13 cellular contexts compared by ENCODE assay signal in genomic region chr3:172536505-172536904, GRCh38. TPM values are rescaled to one million over a fixed set of nuclear protein-coding genes. Genes with fewer than 3 reads are reported as not detected.
DNase-seq lines count a peak whose midpoint lies in the region; ATAC-seq, FAIRE-seq and TF ChIP-seq lines count a peak whose summit lies in the region.
"Had no signal": no experiment of that assay in that cellular context is flagged by ENCODE, and none has a peak within 500 bp of the region (broad histone marks: within the 10 kb centered on the region; RNA-seq: fewer than 3 reads in every experiment).

No MANE protein-coding gene starts in this region.

- ATAC-seq in upper lobe of right lung (peak; percentile 87), HG02642 (IDR thresholded peaks at IDR 0.05; ENCODE audit: poor library complexity, unreplicated experiment) (no peak)

- H3K27me3 ChIP-seq in keratinocyte (ENCODE audit: control insufficient read depth, extremely low read depth, insufficient read depth, low read length) (no peaks in the 10 kb centered on the region), upper lobe of right lung (no peaks in the 10 kb centered on the region)

- no peaks in the 10 kb centered on the region for H3K79me2 ChIP-seq in keratinocyte (ENCODE audit: control insufficient read depth, insufficient read depth, low read length)

- H3K4me3 ChIP-seq in keratinocyte (ENCODE audit: control insufficient read depth in 2 of 3, extremely low read depth in 1 of 3, insufficient read depth in 2 of 3, low read depth in 1 of 3, low read length in 3 of 3) = no peak overlapping the region
- no peak overlapping the region for H3K4me3 ChIP-seq in upper lobe of right lung
- no peak overlapping the region for H3K4me3 ChIP-seq in kidney (ENCODE audit: low read length in 2 of 2)

- H3K9ac ChIP-seq in keratinocyte (ENCODE audit: control insufficient read depth, extremely low read depth, insufficient read depth, low read length) (no peak overlapping the region), kidney (ENCODE audit: low read length in 2 of 2) (no peak overlapping the region)

- no peaks in the 10 kb centered on the region for H4K20me1 ChIP-seq in keratinocyte (ENCODE audit: control insufficient read depth, extremely low read depth, insufficient read depth, low read length)

- H3K4me3 Mint-ChIP-seq in activated naive CD4-positive, alpha-beta T cell treated with anti-CD3 and anti-CD28 coated beads, Interleukin-2, amount 50 U/mL, for 24 hours = peak overlapping the region; percentile 59
- no peak overlapping the region for H3K4me3 Mint-ChIP-seq in activated CD4-positive, alpha-beta memory T cell treated with anti-CD3 and anti-CD28 coated beads for 36 hours

- no peaks in the 10 kb centered on the region for H3K9me3 ChIP-seq in keratinocyte (ENCODE audit: control insufficient read depth, low read depth, low read length)
- no peaks in the 10 kb centered on the region for H3K9me3 ChIP-seq in upper lobe of right lung
- no peaks in the 10 kb centered on the region for H3K9me3 ChIP-seq in kidney (ENCODE audit: control insufficient read depth in 1 of 2, low read length in 2 of 2)

- peak overlapping the region; percentile 88 for H3K27ac Mint-ChIP-seq in activated naive CD4-positive, alpha-beta T cell treated with anti-CD3 and anti-CD28 coated beads, Interleukin-2, amount 50 U/mL, for 24 hours
- peak overlapping the region; percentile 90 for H3K27ac Mint-ChIP-seq in activated CD4-positive, alpha-beta memory T cell treated with anti-CD3 and anti-CD28 coated beads for 36 hours

- POLR2A ChIA-PET in activated CD4-positive, alpha-beta memory T cell treated with anti-CD3 and anti-CD28 coated beads for 36 hours (lab: Charles Lee) = interaction anchor here (1.0 kb wide), 1 partner anchor 26 kb away, joined by 3 read pairs; no protein-coding TSS in a partner anchor

- CTCF ChIA-PET in activated CD4-positive, alpha-beta memory T cell treated with anti-CD3 and anti-CD28 coated beads for 36 hours (lab: Charles Lee) = interaction anchor here (2.1 kb wide), 1 partner anchor 59 kb away, joined by 9 read pairs; no protein-coding TSS in a partner anchor

- H3K27ac ChIP-seq in keratinocyte (ENCODE audit: control insufficient read depth, insufficient read depth, low read length) = peak overlapping the region; percentile 84
- peak overlapping the region; percentile 58 for H3K27ac ChIP-seq in upper lobe of right lung
- H3K27ac ChIP-seq in kidney (ENCODE audit: low read depth in 2 of 2, low read length in 2 of 2) = no peak overlapping the region

- dilution Hi-C loops in keratinocyte (cut with MboI; ENCODE audit: extremely low pct_ligation_motif_present, low sequenced_read_pairs) = no loop called here

- no peaks in the 10 kb centered on the region for H3K36me3 ChIP-seq in keratinocyte (ENCODE audit: control insufficient read depth in 2 of 2, extremely low read depth in 1 of 2, insufficient read depth in 2 of 2, low read length in 2 of 2)
- H3K36me3 ChIP-seq in upper lobe of right lung = no peaks in the 10 kb centered on the region
- no peaks in the 10 kb centered on the region for H3K36me3 ChIP-seq in kidney (ENCODE audit: control insufficient read depth in 1 of 2, insufficient read depth in 2 of 2, low read length in 2 of 2)

- DNase-seq in activated naive CD4-positive, alpha-beta T cell (lab: John Stamatoyannopoulos, UW) = no peak
- no peak for DNase-seq in activated CD4-positive, alpha-beta memory T cell treated with anti-CD3 and anti-CD28 coated beads for 36 hours
- DNase-seq in keratinocyte (ENCODE audit: low read depth, low spot score) (no peak), upper lobe of right lung (no peak), kidney (no peak), cortex of kidney (lab: John Stamatoyannopoulos, UW) (no peak)
- DNase-seq: AML-193, mesenchymal stem cell, NCI-H1105, NCI-H526 had no signal

- no peak for TF ChIP-seq CTCF in keratinocyte (optimal IDR thresholded peaks at IDR 0.05 in 1 of 3, IDR thresholded peaks at IDR 0.05 in 1 of 3, conservative IDR thresholded peaks at IDR 0.05 in 1 of 3; ENCODE audit: extremely low read depth in 1 of 3, insufficient read depth in 2 of 3, low read length in 3 of 3)
- TF ChIP-seq CTCF in upper lobe of right lung (IDR thresholded peaks at IDR 0.05) = no peak
- TF ChIP-seq CTCF in kidney (IDR thresholded peaks at IDR 0.05; ENCODE audit: borderline replicate concordance, extremely low read depth, insufficient read depth) = no peak

- peaks cover 51% of the 10 kb centered on the region for H3K4me1 Mint-ChIP-seq in activated naive CD4-positive, alpha-beta T cell treated with anti-CD3 and anti-CD28 coated beads, Interleukin-2, amount 50 U/mL, for 24 hours
- peaks cover 38% of the 10 kb centered on the region for H3K4me1 Mint-ChIP-seq in activated CD4-positive, alpha-beta memory T cell treated with anti-CD3 and anti-CD28 coated beads for 36 hours (ENCODE audit: low read depth)

- H3K36me3 Mint-ChIP-seq in activated naive CD4-positive, alpha-beta T cell treated with anti-CD3 and anti-CD28 coated beads, Interleukin-2, amount 50 U/mL, for 24 hours = peaks cover 5% of the 10 kb centered on the region
- H3K36me3 Mint-ChIP-seq in activated CD4-positive, alpha-beta memory T cell treated with anti-CD3 and anti-CD28 coated beads for 36 hours = peaks cover 6% of the 10 kb centered on the region

- peak; percentile 13 for FAIRE-seq in keratinocyte (lab: Jason Lieb, UNC)
- FAIRE-seq in kidney (lab: Jason Lieb, UNC) = no peak
- FAIRE-seq: TTC549 had no signal

- intact Hi-C loops in activated CD4-positive, alpha-beta memory T cell treated with anti-CD3 and anti-CD28 coated beads for 36 hours (cut with micrococcal nuclease) = no loop called here
- intact Hi-C loops in upper lobe of right lung (cut with DNase I) = no loop called here
- intact Hi-C loops in kidney (cut with DNase I) = no loop called here

- H2AFZ ChIP-seq in keratinocyte (ENCODE audit: control insufficient read depth, low read length) = peak overlapping the region; percentile 49

- H3K4me1 ChIP-seq in keratinocyte (ENCODE audit: control insufficient read depth, extremely low read depth, insufficient read depth, low read length) (peaks cover 18% of the 10 kb centered on the region), upper lobe of right lung (peaks cover 7% of the 10 kb centered on the region), kidney (ENCODE audit: control insufficient read depth in 1 of 2, insufficient read depth in 1 of 2, low read depth in 1 of 2, low read length in 2 of 2) (no peaks in the 10 kb centered on the region)

- no peaks in the 10 kb centered on the region for H3K9me1 ChIP-seq in keratinocyte (ENCODE audit: control insufficient read depth, extremely low read depth, insufficient read depth, low read length)

- peaks cover 4% of the 10 kb centered on the region for H3K9me3 Mint-ChIP-seq in activated naive CD4-positive, alpha-beta T cell treated with anti-CD3 and anti-CD28 coated beads, Interleukin-2, amount 50 U/mL, for 24 hours
- H3K9me3 Mint-ChIP-seq in activated CD4-positive, alpha-beta memory T cell treated with anti-CD3 and anti-CD28 coated beads for 36 hours = no peaks in the 10 kb centered on the region

- no peak overlapping the region for H3K4me2 ChIP-seq in keratinocyte (ENCODE audit: control insufficient read depth, extremely low read depth, insufficient read depth, low read depth, low read length)

- no peaks in the 10 kb centered on the region for H3K27me3 Mint-ChIP-seq in activated naive CD4-positive, alpha-beta T cell treated with anti-CD3 and anti-CD28 coated beads, Interleukin-2, amount 50 U/mL, for 24 hours
- no peaks in the 10 kb centered on the region for H3K27me3 Mint-ChIP-seq in activated CD4-positive, alpha-beta memory T cell treated with anti-CD3 and anti-CD28 coated beads for 36 hours

RNA-seq across cellular contexts. Expression of gene TNFSF10, which starts 13.3 kb away (rescaled TPM):
- 10 to 100 TPM; 30.1 to 31.8 TPM for total RNA-seq in activated CD4-positive, alpha-beta memory T cell treated with anti-CD3 and anti-CD28 coated beads for 36 hours
- 21.7 to 47.2 TPM (median 22.2 TPM) in 3 replicates for polyA plus RNA-seq in keratinocyte
- 30.2 TPM for polyA plus RNA-seq in keratinocyte (2011; ENCODE audit: low read depth)
- 8.4 and 14.6 TPM in 2 replicates for polyA plus RNA-seq in keratinocyte (2011; cell fraction: cytosol; rRNA removed)
- polyA plus RNA-seq in keratinocyte (2011; cell fraction: nucleus; rRNA removed) = 39.4 and 45.3 TPM in 2 replicates
- polyA plus RNA-seq in keratinocyte (2012; ENCODE audit: low replicate concordance) = 18.6 and 28.6 TPM in 2 replicates
- polyA minus RNA-seq in keratinocyte = 17.3 to 42.2 TPM (median 17.9 TPM) in 3 replicates
- 4.6 TPM for polyA minus RNA-seq in keratinocyte (2011; cell fraction: cytosol; rRNA and poly(A)+ RNA removed)
- polyA minus RNA-seq in keratinocyte (2011; cell fraction: nucleus; rRNA and poly(A)+ RNA removed) = 27.8 and 41.7 TPM in 2 replicates
- total RNA-seq in upper lobe of right lung = 140 TPM
- 277 TPM for total RNA-seq in kidney
- 75.4 TPM for polyA plus RNA-seq in kidney (ENCODE audit: insufficient read depth, low read depth, low replicate concordance)

Comparison
In these comparisons a context has a peak if more than half of its experiments do, and no peak if none do; other contexts are left out.
1. H3K27ac ChIP-seq: peak in keratinocyte (single experiment) and upper lobe of right lung (single experiment); none in kidney (0 of 2).